ENCODE assay signal across 1 cellular context in genomic region chr7:106095634-106096033, GRCh38.
TF ChIP-seq lines count a peak whose summit lies in the region.

No MANE protein-coding gene starts in this region.

TF ChIP-seq in SK-N-SH, 30 proteins besides CTCF, POLR2A, EP300 and RAD21 (continued from another document):
- no peak for TF ChIP-seq REST (IDR thresholded peaks at IDR 0.05; ENCODE audit: low read depth, low read length)
- TF ChIP-seq MAX (IDR thresholded peaks at IDR 0.05; ENCODE audit: low read depth): no peak
- no peak for TF ChIP-seq MXI1 (IDR thresholded peaks at IDR 0.05; ENCODE audit: low read depth, low read length)
- no peak for TF ChIP-seq RFX5 (IDR thresholded peaks at IDR 0.05; ENCODE audit: low read length)
- no peak for TF ChIP-seq PBX3 (IDR thresholded peaks at IDR 0.05)
- no peak for TF ChIP-seq FOSL2 (IDR thresholded peaks at IDR 0.05; ENCODE audit: borderline replicate concordance, low read depth)
- no peak for TF ChIP-seq RXRA (IDR thresholded peaks at IDR 0.05; ENCODE audit: borderline replicate concordance, low read depth)
- TF ChIP-seq EZH2phosphoT487 (IDR thresholded peaks at IDR 0.05; ENCODE audit: borderline replicate concordance, low read depth): no peak
- TF ChIP-seq TAF1 (IDR thresholded peaks at IDR 0.05; ENCODE audit: borderline replicate concordance, low read depth, low read length): no peak
- TF ChIP-seq SMC3 (IDR thresholded peaks at IDR 0.05; ENCODE audit: low read depth, low read length): no peak
- TF ChIP-seq RCOR1 (IDR thresholded peaks at IDR 0.05; ENCODE audit: low read length): no peak
- TF ChIP-seq TEAD4 (IDR thresholded peaks at IDR 0.05; ENCODE audit: borderline replicate concordance, insufficient read depth): no peak
- no peak for TF ChIP-seq SIN3A (IDR thresholded peaks at IDR 0.05; ENCODE audit: borderline replicate concordance, low read depth, low read length)
- no peak for TF ChIP-seq FOXM1 (IDR thresholded peaks at IDR 0.05; ENCODE audit: low read depth)
- no peak for TF ChIP-seq NRF1 (IDR thresholded peaks at IDR 0.05; ENCODE audit: low read depth, low read length)
- TF ChIP-seq CHD2 (IDR thresholded peaks at IDR 0.05; ENCODE audit: low read length, partially characterized antibody): no peak
